Comparison of ENCODE assay signal across 1 cellular context in the genomic region with DNA sequence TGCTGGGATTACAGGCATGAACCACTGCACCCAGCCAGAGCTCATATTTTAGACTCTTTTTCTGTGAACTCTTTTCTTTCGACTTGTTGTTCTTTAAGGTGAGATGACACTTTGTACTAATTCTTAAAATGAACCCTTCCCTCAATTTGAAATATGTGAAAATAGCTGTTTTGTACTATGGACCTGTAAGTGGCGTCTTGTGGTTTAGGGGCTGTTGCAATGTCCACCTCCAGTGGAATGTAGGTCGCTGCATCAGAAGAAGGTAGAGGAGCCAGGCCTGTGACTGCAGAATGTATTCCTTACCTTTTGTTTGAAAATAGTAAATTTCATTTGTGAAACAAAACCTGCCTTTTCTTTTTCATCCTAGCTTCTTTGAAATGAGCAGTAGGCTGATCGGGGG.
TF ChIP-seq lines count a peak whose summit lies in the region.

No MANE protein-coding gene starts in this region.

TF ChIP-seq in HepG2, 621 proteins besides CTCF, POLR2A, EP300 and RAD21 (continued from another document and continues in another):
- TF ChIP-seq, protein P1, sequence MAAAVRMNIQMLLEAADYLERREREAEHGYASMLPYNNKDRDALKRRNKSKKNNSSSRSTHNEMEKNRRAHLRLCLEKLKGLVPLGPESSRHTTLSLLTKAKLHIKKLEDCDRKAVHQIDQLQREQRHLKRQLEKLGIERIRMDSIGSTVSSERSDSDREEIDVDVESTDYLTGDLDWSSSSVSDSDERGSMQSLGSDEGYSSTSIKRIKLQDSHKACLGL (CRISPR knock-in tag; IDR thresholded peaks at IDR 0.05), result no peak
- no peak for TF ChIP-seq HNRNPUL1 (IDR thresholded peaks at IDR 0.05; ENCODE audit: low read depth, low read length)
- no peak for TF ChIP-seq ZNF160 (CRISPR knock-in tag; IDR thresholded peaks at IDR 0.05)
- 0 out of 2 replicates have a peak, but pooled peaks have one; percentile 8 for TF ChIP-seq HNF4G (IDR thresholded peaks at IDR 0.05; ENCODE audit: borderline replicate concordance, low read depth, low read length)
- no peak for TF ChIP-seq HNF4G (CRISPR knock-in tag; IDR thresholded peaks at IDR 0.05; ENCODE audit: borderline replicate concordance, low read depth)
- TF ChIP-seq BHLHE40 (IDR thresholded peaks at IDR 0.05; ENCODE audit: low read length), result no peak
- no peak for TF ChIP-seq NFE2L2 (IDR thresholded peaks at IDR 0.05; ENCODE audit: low read length)
- TF ChIP-seq CEBPG (CRISPR knock-in tag; IDR thresholded peaks at IDR 0.05), result peak; percentile 42; the same call in 1 of the 2 replicates
- TF ChIP-seq SIX1 (CRISPR knock-in tag; IDR thresholded peaks at IDR 0.05; ENCODE audit: borderline replicate concordance), result no peak
- TF ChIP-seq FOSL2 (CRISPR knock-in tag; IDR thresholded peaks at IDR 0.05), result no peak
- peak; percentile 12 for TF ChIP-seq ZEB1 (IDR thresholded peaks at IDR 0.05; ENCODE audit: insufficient replicate concordance, low read depth)
- no peak for TF ChIP-seq SP2 (CRISPR knock-in tag; IDR thresholded peaks at IDR 0.05)
- TF ChIP-seq NFE2 (CRISPR knock-in tag; IDR thresholded peaks at IDR 0.05), result no peak
- TF ChIP-seq U2AF1 (optimal IDR thresholded peaks at IDR 0.05; ENCODE audit: low read depth, low read length), result no peak
- TF ChIP-seq ZNF724P (CRISPR knock-in tag; IDR thresholded peaks at IDR 0.05; ENCODE audit: borderline replicate concordance), result no peak
- no peak for TF ChIP-seq TOPORS (CRISPR knock-in tag; IDR thresholded peaks at IDR 0.05)
- TF ChIP-seq, protein P2, sequence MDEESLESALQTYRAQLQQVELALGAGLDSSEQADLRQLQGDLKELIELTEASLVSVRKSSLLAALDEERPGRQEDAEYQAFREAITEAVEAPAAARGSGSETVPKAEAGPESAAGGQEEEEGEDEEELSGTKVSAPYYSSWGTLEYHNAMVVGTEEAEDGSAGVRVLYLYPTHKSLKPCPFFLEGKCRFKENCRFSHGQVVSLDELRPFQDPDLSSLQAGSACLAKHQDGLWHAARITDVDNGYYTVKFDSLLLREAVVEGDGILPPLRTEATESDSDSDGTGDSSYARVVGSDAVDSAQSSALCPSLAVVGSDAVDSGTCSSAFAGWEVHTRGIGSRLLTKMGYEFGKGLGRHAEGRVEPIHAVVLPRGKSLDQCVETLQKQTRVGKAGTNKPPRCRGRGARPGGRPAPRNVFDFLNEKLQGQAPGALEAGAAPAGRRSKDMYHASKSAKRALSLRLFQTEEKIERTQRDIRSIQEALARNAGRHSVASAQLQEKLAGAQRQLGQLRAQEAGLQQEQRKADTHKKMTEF (CRISPR knock-in tag; IDR thresholded peaks at IDR 0.05), result 0 out of 2 replicates have a peak, but pooled peaks have one; percentile 21
- TF ChIP-seq RARA (CRISPR knock-in tag; IDR thresholded peaks at IDR 0.05), result peak; percentile 12; the same call in 1 of the 2 replicates
- no peak for TF ChIP-seq PTBP1 (IDR thresholded peaks at IDR 0.05; ENCODE audit: low read depth, low read length, poor library complexity, severe bottlenecking)
- TF ChIP-seq, protein P3, sequence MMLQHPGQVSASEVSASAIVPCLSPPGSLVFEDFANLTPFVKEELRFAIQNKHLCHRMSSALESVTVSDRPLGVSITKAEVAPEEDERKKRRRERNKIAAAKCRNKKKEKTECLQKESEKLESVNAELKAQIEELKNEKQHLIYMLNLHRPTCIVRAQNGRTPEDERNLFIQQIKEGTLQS (CRISPR knock-in tag; IDR thresholded peaks at IDR 0.05), result no peak
- TF ChIP-seq ZNF547 (CRISPR knock-in tag; IDR thresholded peaks at IDR 0.05), result no peak
- TF ChIP-seq, protein P4, sequence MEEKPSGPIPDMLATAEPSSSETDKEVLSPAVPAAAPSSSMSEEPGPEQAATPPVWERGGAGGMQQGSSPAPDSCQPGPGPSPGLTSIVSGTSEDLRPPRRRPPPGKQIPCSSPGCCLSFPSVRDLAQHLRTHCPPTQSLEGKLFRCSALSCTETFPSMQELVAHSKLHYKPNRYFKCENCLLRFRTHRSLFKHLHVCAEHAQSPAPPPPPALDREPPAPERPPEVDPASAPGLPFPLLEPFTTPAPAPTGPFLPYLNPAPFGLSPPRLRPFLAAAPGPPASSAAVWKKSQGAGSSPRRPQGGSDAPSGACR (CRISPR knock-in tag; IDR thresholded peaks at IDR 0.05), result no peak
- TF ChIP-seq ZC3H4 (CRISPR knock-in tag; IDR thresholded peaks at IDR 0.05; ENCODE audit: borderline replicate concordance), result no peak
- TF ChIP-seq, protein P5, sequence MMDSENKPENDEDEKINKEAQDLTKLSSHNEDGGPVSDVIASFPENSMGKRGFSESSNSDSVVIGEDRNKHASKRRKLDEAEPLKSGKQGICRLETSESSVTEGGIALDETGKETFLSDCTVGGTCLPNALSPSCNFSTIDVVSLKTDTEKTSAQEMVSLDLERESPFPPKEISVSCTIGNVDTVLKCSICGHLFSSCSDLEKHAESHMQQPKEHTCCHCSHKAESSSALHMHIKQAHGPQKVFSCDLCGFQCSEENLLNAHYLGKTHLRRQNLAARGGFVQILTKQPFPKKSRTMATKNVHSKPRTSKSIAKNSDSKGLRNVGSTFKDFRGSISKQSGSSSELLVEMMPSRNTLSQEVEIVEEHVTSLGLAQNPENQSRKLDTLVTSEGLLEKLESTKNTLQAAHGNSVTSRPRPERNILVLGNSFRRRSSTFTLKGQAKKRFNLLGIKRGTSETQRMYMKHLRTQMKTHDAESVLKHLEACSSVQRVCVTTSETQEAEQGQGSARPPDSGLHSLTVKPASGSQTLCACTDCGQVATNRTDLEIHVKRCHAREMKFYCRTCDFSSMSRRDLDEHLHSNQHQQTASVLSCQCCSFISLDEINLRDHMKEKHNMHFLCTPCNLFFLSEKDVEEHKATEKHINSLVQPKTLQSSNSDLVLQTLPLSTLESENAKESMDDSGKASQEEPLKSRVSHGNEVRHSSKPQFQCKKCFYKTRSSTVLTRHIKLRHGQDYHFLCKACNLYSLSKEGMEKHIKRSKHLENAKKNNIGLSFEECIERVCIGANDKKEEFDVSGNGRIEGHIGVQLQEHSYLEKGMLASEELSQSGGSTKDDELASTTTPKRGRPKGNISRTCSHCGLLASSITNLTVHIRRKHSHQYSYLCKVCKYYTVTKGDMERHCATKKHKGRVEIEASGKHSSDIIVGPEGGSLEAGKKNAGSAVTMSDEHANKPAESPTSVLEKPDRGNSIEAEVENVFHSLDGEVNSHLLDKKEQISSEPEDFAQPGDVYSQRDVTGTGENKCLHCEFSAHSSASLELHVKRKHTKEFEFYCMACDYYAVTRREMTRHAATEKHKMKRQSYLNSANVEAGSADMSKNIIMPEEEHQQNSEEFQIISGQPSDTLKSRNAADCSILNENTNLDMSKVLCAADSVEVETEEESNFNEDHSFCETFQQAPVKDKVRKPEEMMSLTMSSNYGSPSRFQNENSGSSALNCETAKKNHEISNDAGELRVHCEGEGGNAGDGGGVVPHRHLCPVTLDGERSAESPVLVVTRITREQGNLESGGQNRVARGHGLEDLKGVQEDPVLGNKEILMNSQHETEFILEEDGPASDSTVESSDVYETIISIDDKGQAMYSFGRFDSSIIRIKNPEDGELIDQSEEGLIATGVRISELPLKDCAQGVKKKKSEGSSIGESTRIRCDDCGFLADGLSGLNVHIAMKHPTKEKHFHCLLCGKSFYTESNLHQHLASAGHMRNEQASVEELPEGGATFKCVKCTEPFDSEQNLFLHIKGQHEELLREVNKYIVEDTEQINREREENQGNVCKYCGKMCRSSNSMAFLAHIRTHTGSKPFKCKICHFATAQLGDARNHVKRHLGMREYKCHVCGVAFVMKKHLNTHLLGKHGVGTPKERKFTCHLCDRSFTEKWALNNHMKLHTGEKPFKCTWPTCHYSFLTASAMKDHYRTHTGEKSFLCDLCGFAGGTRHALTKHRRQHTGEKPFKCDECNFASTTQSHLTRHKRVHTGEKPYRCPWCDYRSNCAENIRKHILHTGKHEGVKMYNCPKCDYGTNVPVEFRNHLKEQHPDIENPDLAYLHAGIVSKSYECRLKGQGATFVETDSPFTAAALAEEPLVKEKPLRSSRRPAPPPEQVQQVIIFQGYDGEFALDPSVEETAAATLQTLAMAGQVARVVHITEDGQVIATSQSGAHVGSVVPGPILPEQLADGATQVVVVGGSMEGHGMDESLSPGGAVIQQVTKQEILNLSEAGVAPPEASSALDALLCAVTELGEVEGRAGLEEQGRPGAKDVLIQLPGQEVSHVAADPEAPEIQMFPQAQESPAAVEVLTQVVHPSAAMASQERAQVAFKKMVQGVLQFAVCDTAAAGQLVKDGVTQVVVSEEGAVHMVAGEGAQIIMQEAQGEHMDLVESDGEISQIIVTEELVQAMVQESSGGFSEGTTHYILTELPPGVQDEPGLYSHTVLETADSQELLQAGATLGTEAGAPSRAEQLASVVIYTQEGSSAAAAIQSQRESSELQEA (CRISPR knock-in tag; IDR thresholded peaks at IDR 0.05; ENCODE audit: not compliant biosample characterization), result no peak
- TF ChIP-seq PHF21A (CRISPR knock-in tag; IDR thresholded peaks at IDR 0.05), result no peak
- TF ChIP-seq ZNF441 (CRISPR knock-in tag; IDR thresholded peaks at IDR 0.05; ENCODE audit: borderline replicate concordance), result no peak
- TF ChIP-seq, protein P6, sequence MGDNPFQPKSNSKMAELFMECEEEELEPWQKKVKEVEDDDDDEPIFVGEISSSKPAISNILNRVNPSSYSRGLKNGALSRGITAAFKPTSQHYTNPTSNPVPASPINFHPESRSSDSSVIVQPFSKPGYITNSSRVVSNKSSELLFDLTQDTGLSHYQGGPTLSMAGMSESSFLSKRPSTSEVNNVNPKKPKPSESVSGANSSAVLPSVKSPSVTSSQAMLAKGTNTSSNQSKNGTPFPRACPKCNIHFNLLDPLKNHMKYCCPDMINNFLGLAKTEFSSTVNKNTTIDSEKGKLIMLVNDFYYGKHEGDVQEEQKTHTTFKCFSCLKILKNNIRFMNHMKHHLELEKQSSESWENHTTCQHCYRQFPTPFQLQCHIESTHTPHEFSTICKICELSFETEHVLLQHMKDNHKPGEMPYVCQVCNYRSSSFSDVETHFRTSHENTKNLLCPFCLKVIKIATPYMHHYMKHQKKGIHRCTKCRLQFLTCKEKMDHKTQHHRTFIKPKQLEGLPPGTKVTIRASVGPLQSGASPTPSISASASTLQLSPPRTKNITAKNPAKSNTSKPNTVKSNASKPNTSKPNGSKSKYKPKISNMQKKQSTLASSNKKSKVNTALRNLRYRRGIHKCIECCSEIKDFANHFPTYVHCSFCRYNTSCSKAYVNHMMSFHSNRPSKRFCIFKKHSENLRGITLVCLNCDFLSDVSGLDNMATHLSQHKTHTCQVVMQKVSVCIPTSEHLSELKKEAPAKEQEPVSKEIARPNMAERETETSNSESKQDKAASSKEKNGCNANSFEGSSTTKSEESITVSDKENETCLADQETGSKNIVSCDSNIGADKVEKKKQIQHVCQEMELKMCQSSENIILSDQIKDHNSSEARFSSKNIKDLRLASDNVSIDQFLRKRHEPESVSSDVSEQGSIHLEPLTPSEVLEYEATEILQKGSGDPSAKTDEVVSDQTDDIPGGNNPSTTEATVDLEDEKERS (CRISPR knock-in tag; IDR thresholded peaks at IDR 0.05), result no peak
- peak; percentile 32; the same call in 1 of the 2 replicates for TF ChIP-seq BCL6 (CRISPR knock-in tag; IDR thresholded peaks at IDR 0.05)
- TF ChIP-seq KDM5B (CRISPR knock-in tag; IDR thresholded peaks at IDR 0.05; ENCODE audit: borderline replicate concordance), result no peak
- TF ChIP-seq ATF7 (IDR thresholded peaks at IDR 0.05), result no peak
- no peak for TF ChIP-seq ATF7 (CRISPR knock-in tag; IDR thresholded peaks at IDR 0.05)
- TF ChIP-seq, protein P7, sequence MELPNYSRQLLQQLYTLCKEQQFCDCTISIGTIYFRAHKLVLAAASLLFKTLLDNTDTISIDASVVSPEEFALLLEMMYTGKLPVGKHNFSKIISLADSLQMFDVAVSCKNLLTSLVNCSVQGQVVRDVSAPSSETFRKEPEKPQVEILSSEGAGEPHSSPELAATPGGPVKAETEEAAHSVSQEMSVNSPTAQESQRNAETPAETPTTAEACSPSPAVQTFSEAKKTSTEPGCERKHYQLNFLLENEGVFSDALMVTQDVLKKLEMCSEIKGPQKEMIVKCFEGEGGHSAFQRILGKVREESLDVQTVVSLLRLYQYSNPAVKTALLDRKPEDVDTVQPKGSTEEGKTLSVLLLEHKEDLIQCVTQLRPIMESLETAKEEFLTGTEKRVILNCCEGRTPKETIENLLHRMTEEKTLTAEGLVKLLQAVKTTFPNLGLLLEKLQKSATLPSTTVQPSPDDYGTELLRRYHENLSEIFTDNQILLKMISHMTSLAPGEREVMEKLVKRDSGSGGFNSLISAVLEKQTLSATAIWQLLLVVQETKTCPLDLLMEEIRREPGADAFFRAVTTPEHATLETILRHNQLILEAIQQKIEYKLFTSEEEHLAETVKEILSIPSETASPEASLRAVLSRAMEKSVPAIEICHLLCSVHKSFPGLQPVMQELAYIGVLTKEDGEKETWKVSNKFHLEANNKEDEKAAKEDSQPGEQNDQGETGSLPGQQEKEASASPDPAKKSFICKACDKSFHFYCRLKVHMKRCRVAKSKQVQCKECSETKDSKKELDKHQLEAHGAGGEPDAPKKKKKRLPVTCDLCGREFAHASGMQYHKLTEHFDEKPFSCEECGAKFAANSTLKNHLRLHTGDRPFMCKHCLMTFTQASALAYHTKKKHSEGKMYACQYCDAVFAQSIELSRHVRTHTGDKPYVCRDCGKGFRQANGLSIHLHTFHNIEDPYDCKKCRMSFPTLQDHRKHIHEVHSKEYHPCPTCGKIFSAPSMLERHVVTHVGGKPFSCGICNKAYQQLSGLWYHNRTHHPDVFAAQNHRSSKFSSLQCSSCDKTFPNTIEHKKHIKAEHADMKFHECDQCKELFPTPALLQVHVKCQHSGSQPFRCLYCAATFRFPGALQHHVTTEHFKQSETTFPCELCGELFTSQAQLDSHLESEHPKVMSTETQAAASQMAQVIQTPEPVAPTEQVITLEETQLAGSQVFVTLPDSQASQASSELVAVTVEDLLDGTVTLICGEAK (IDR thresholded peaks at IDR 0.05), result no peak
- TF ChIP-seq, protein P7 (CRISPR knock-in tag; IDR thresholded peaks at IDR 0.05), result no peak
- TF ChIP-seq ZNF816 (CRISPR knock-in tag; IDR thresholded peaks at IDR 0.05; ENCODE audit: borderline replicate concordance), result no peak
- no peak for TF ChIP-seq NFRKB (IDR thresholded peaks at IDR 0.05)
- TF ChIP-seq ZMYM3 (CRISPR knock-in tag; IDR thresholded peaks at IDR 0.05), result no peak
